ENCODE assay signal across 8 cellular contexts in the genomic region with DNA sequence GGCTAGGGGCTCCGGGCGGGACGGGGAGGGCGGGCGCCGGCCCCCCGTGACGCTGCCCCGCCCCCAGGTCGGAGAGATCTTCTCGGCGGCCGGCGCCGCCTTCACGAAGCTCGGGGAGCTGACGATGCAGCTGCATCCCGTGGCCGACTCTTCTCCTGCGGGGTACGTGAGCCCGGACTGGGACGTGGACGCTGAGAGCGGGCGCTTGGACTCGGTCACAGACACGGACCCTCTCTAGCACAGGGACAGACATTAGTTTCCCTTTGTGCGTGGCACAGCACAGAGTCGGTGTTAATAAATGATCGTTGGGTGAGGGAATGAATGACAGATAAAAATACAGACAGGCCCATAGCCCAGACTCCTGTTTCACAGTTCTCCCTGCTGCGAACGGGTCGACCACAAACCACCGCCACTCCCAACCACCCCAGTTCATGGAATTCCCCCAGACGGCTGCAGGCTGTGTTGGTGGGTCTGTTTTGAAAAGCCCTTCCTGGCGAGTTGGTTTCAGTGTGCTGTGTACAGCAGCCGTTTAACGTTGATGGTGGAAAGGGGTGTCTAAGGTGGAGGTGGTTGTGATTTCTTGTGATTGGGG. TPM values are rescaled to one million over a fixed set of nuclear protein-coding genes. Genes with fewer than 3 reads are reported as not detected.
DNase-seq lines count a peak whose midpoint lies in the region; ATAC-seq and TF ChIP-seq lines count a peak whose summit lies in the region.

No MANE protein-coding gene starts in this region.

- H3K4me3 ChIP-seq in endocrine pancreas (ENCODE audit: control insufficient read depth, insufficient read depth, low read length) (peak overlapping the region; percentile 68), neural progenitor cell (peak overlapping the region; percentile 100), thyroid gland (replicated peaks in 1 of 3) (peak overlapping the region in 2 of 3 donors; percentile 5 to 73)

- H3K9ac ChIP-seq in endocrine pancreas (ENCODE audit: control insufficient read depth, insufficient read depth, low read length) (peak overlapping the region; percentile 86), neural progenitor cell (peak overlapping the region; percentile 40)

- no peaks in the 10 kb centered on the region for H4K20me1 ChIP-seq in neural progenitor cell (ENCODE audit: low read depth)

- H3K27ac Mint-ChIP-seq in activated CD4-positive, alpha-beta memory T cell treated with anti-CD3 and anti-CD28 coated beads, Interleukin-2, amount 10 ng/mL, durations not matched to agents 7 days and 5 days, result peak overlapping the region; percentile 98
- peak overlapping the region; percentile 78 for H3K27ac Mint-ChIP-seq in neural progenitor cell

- intact Hi-C loops in thyroid gland (cut with DNase I), result no loop called here

- H3K4me2 ChIP-seq in neural progenitor cell, result peak overlapping the region; percentile 99

- no peaks in the 10 kb centered on the region for H3K9me3 Mint-ChIP-seq in activated CD4-positive, alpha-beta memory T cell treated with anti-CD3 and anti-CD28 coated beads, Interleukin-2, amount 10 ng/mL, durations not matched to agents 7 days and 5 days
- H3K9me3 Mint-ChIP-seq in neural progenitor cell, result no peaks in the 10 kb centered on the region

- CTCF ChIA-PET in activated CD4-positive, alpha-beta memory T cell treated with anti-CD3 and anti-CD28 coated beads, Interleukin-2, amount 10 ng/mL, durations not matched to agents 7 days and 5 days (lab: Charles Lee), result interaction anchor here (0.5 to 1.8 kb wide), 10 partner anchors 8 to 904 kb away, joined by 3 to 9 read pairs (median 4); a partner anchor contains a TSS

- H3K9me3 ChIP-seq in endocrine pancreas (ENCODE audit: control insufficient read depth, low read length) (no peaks in the 10 kb centered on the region), neural progenitor cell (ENCODE audit: low read depth) (no peaks in the 10 kb centered on the region), thyroid gland (no peaks in the 10 kb centered on the region)

- POLR2A ChIA-PET in activated CD4-positive, alpha-beta memory T cell treated with anti-CD3 and anti-CD28 coated beads, Interleukin-2, amount 10 ng/mL, durations not matched to agents 7 days and 5 days (lab: Charles Lee), result interaction anchor here (0.8 to 2.9 kb wide), 12 partner anchors 10 to 470 kb away, joined by 3 to 54 read pairs (median 4); a partner anchor contains a TSS

- H2AFZ ChIP-seq in neural progenitor cell (replicated peaks), result peak overlapping the region; percentile 71

- ATAC-seq in GM19467 (IDR thresholded peaks at IDR 0.05; ENCODE audit: unreplicated experiment), result peak; percentile 9

- WGBS in thyroid gland, 2 donors, result 4 to 8% methylated on average over 9 to 17 of the region's 40 CpGs

- TF ChIP-seq CTCF in C4-2B (conservative IDR thresholded peaks at IDR 0.05) (peak; percentile 70), neural progenitor cell (IDR thresholded peaks at IDR 0.05) (peak; percentile 1), thyroid gland (IDR thresholded peaks at IDR 0.05) (no peak)

- H3K4me1 Mint-ChIP-seq in activated CD4-positive, alpha-beta memory T cell treated with anti-CD3 and anti-CD28 coated beads, Interleukin-2, amount 10 ng/mL, durations not matched to agents 7 days and 5 days, result peaks cover 58% of the 10 kb centered on the region
- H3K4me1 Mint-ChIP-seq in neural progenitor cell, result peaks cover 69% of the 10 kb centered on the region

- DNase-seq in HuH-7.5 (ENCODE audit: low spot score) (peak; percentile 37), neural progenitor cell (ENCODE audit: low spot score) (peak; percentile 21), thyroid gland (no peak), cerebellar cortex (ENCODE audit: low spot score) (no peak)
- peak; percentile 82 for DNase-seq in activated CD4-positive, alpha-beta memory T cell treated with anti-CD3 and anti-CD28 coated beads, Interleukin-2, amount 10 ng/mL, durations not matched to agents 7 days and 5 days

- H3K27ac ChIP-seq in C4-2B, result peak overlapping the region; percentile 85
- H3K27ac ChIP-seq in neural progenitor cell, result peak overlapping the region; percentile 42
- peak overlapping the region; percentile 92 to 98 (median 94) for H3K27ac ChIP-seq in thyroid gland

- H3K36me3 Mint-ChIP-seq in activated CD4-positive, alpha-beta memory T cell treated with anti-CD3 and anti-CD28 coated beads, Interleukin-2, amount 10 ng/mL, durations not matched to agents 7 days and 5 days (ENCODE audit: low read depth), result peaks cover 53% of the 10 kb centered on the region
- peaks cover 2% of the 10 kb centered on the region for H3K36me3 Mint-ChIP-seq in neural progenitor cell

- H3F3A ChIP-seq in neural progenitor cell (ENCODE audit: low read depth), result peaks cover 25% of the 10 kb centered on the region

- peak in 1 of 2 donors; percentile 56 for TF ChIP-seq POLR2A in thyroid gland (IDR thresholded peaks at IDR 0.05)

- peaks cover 4% of the 10 kb centered on the region for H3K4me1 ChIP-seq in endocrine pancreas (ENCODE audit: control insufficient read depth, insufficient read depth, low read length)
- H3K4me1 ChIP-seq in neural progenitor cell, result peaks cover 18% of the 10 kb centered on the region
- H3K4me1 ChIP-seq in thyroid gland, result peaks cover 35 to 51% of the 10 kb centered on the region in 2 donors

- H3K36me3 ChIP-seq in endocrine pancreas (ENCODE audit: control insufficient read depth, insufficient read depth, low read length), result no peaks in the 10 kb centered on the region
- H3K36me3 ChIP-seq in neural progenitor cell, result no peaks in the 10 kb centered on the region
- no peaks in the 10 kb centered on the region for H3K36me3 ChIP-seq in thyroid gland

- H3K27me3 Mint-ChIP-seq in activated CD4-positive, alpha-beta memory T cell treated with anti-CD3 and anti-CD28 coated beads, Interleukin-2, amount 10 ng/mL, durations not matched to agents 7 days and 5 days, result no peaks in the 10 kb centered on the region
- peaks cover 5% of the 10 kb centered on the region for H3K27me3 Mint-ChIP-seq in neural progenitor cell (ENCODE audit: insufficient read depth, low read depth)

- peak overlapping the region; percentile 91 for H3K4me3 Mint-ChIP-seq in activated CD4-positive, alpha-beta memory T cell treated with anti-CD3 and anti-CD28 coated beads, Interleukin-2, amount 10 ng/mL, durations not matched to agents 7 days and 5 days
- peak overlapping the region; percentile 91 for H3K4me3 Mint-ChIP-seq in neural progenitor cell

- H3K79me2 ChIP-seq in neural progenitor cell (ENCODE audit: low read depth), result peaks cover 39% of the 10 kb centered on the region

- no peaks in the 10 kb centered on the region for H3K27me3 ChIP-seq in endocrine pancreas (ENCODE audit: control insufficient read depth, insufficient read depth, low read length)
- H3K27me3 ChIP-seq in neural progenitor cell, result peaks cover under 1% of the 10 kb centered on the region
- H3K27me3 ChIP-seq in thyroid gland, result no peaks in the 10 kb centered on the region

RNA-seq across cellular contexts. Expression of a gene that starts 2.7 kb away (rescaled TPM):
- 100 to 1,000 TPM; 187 to 194 TPM for total RNA-seq in activated CD4-positive, alpha-beta memory T cell treated with anti-CD3 and anti-CD28 coated beads, Interleukin-2, amount 10 ng/mL, durations not matched to agents 7 days and 5 days
- total RNA-seq in neural progenitor cell (ENCODE audit: low replicate concordance), result 104 and 137 TPM in 2 replicates
- 100 to 1,000 TPM; 134 to 297 (median 200) TPM for total RNA-seq in thyroid gland

RNA-seq across cellular contexts. Expression of a gene that starts 7.8 kb away (rescaled TPM):
- under 1 TPM; 0.80 to 0.88 TPM for total RNA-seq in activated CD4-positive, alpha-beta memory T cell treated with anti-CD3 and anti-CD28 coated beads, Interleukin-2, amount 10 ng/mL, durations not matched to agents 7 days and 5 days
- total RNA-seq in neural progenitor cell (ENCODE audit: low replicate concordance), result 3.8 and 5.3 TPM in 2 replicates
- 10 to 100 TPM in 2 of 4 donors, 1 to 10 TPM in 2; 3.1 to 18.9 (median 7.6) TPM for total RNA-seq in thyroid gland

RNA-seq across cellular contexts. Expression of a gene that starts 19.2 kb away (rescaled TPM):
- total RNA-seq in activated CD4-positive, alpha-beta memory T cell treated with anti-CD3 and anti-CD28 coated beads, Interleukin-2, amount 10 ng/mL, durations not matched to agents 7 days and 5 days, result not detected
- total RNA-seq in neural progenitor cell (ENCODE audit: low replicate concordance) (0.21 and 0.40 TPM in 2 replicates), thyroid gland (not detected)

RNA-seq across cellular contexts. Expression of a gene that starts 20.7 kb away (rescaled TPM):
- 10 to 100 TPM; 26.8 to 28.9 TPM for total RNA-seq in activated CD4-positive, alpha-beta memory T cell treated with anti-CD3 and anti-CD28 coated beads, Interleukin-2, amount 10 ng/mL, durations not matched to agents 7 days and 5 days
- total RNA-seq in neural progenitor cell (ENCODE audit: low replicate concordance), result 1.4 TPM in 1 of 2 replicates, not detected in the other
- total RNA-seq in thyroid gland, result 1 to 10 TPM; 1.2 to 6.7 (median 4.1) TPM

RNA-seq across cellular contexts. Expression of a gene that starts 28.8 kb away (rescaled TPM):
- under 1 TPM; 0.35 to 0.73 TPM for total RNA-seq in activated CD4-positive, alpha-beta memory T cell treated with anti-CD3 and anti-CD28 coated beads, Interleukin-2, amount 10 ng/mL, durations not matched to agents 7 days and 5 days
- total RNA-seq in neural progenitor cell (ENCODE audit: low replicate concordance) (not detected in 2 replicates), thyroid gland (10 to 100 TPM in 3 of 4 donors, 1 to 10 TPM in 1; 5.4 to 43.9 (median 18.8) TPM)

Comparison
In these comparisons a context has a peak if more than half of its experiments do, and no peak if none do; other contexts are left out.
1. H3K27ac ChIP-seq: peak in every context shown above with its lines; median percentile 94 in thyroid gland; 85 in C4-2B; 42 in neural progenitor cell.
2. CTCF ChIP-seq: peak in C4-2B (single experiment) and neural progenitor cell (single experiment); none in thyroid gland (0 of 6).
3. DNase-seq: peak in HuH-7.5 (single experiment), activated CD4-positive, alpha-beta memory T cell treated with anti-CD3 and anti-CD28 coated beads, Interleukin-2, amount 10 ng/mL, durations not matched to agents 7 days and 5 days (single experiment) and neural progenitor cell (single experiment); none in thyroid gland (0 of 2) and cerebellar cortex (single experiment).
4. H3K4me3 ChIP-seq: peak in every context shown above with its lines; median percentile 100 in neural progenitor cell; 68 in endocrine pancreas; 39 in thyroid gland.